ENCODE assay signal across 22 cellular contexts in genomic region chr4:34619531-34620109, GRCh38.
DNase-seq lines count a peak whose midpoint lies in the region; ATAC-seq, FAIRE-seq and TF ChIP-seq lines count a peak whose summit lies in the region.
"Had no signal": no experiment of that assay in that cellular context is flagged by ENCODE, and none has a peak within 500 bp of the region (broad histone marks: within the 10 kb centered on the region; RNA-seq: fewer than 3 reads in every experiment).

No MANE protein-coding gene starts in this region.

- H3K27me3 ChIP-seq in IMR-90 (ENCODE audit: control insufficient read depth, insufficient read depth, low read length) (no peaks in the 10 kb centered on the region), K562 (ENCODE audit: control insufficient read depth in 2 of 2, insufficient read depth in 2 of 2, low read length in 2 of 2) (no peaks in the 10 kb centered on the region)
- H3K27me3 ChIP-seq: adrenal gland, right atrium auricular region had no signal

- TF ChIP-seq CTCF in IMR-90 (conservative IDR thresholded peaks at IDR 0.05; ENCODE audit: low read depth, low read length) (no peak), K562 (IDR thresholded peaks at IDR 0.05 in 2 of 3, conservative IDR thresholded peaks at IDR 0.05 in 1 of 3; ENCODE audit: insufficient read depth in 2 of 3, low read depth in 1 of 3, low read length in 3 of 3) (no peak)

- ATAC-seq in IMR-90 (ENCODE audit: low read depth): no peak
- ATAC-seq in K562: no peak
- ATAC-seq: T-helper 17 cell had no signal

- no CpG with 5 or more reads among the region's 6 CpGs for WGBS in IMR-90 (ENCODE audit: extremely low coverage in 2 of 2, insufficient read length in 1 of 2), 2 experiments
- 2% methylated on average over 5 of the region's 6 CpGs for WGBS in K562 (ENCODE audit: insufficient coverage, low coverage, missing lambda C conversion rate)

- H3K4me1 Mint-ChIP-seq in activated CD4-positive, alpha-beta T cell treated with anti-CD3 and anti-CD28 coated beads, Interleukin-2, amount 10 ng/mL, durations not matched to agents 24 days and 14 days: no peaks in the 10 kb centered on the region
- H3K4me1 Mint-ChIP-seq: T-helper 17 cell had no signal

- no peak for TF ChIP-seq RAD21 in IMR-90 (IDR thresholded peaks at IDR 0.05; ENCODE audit: low read length)
- TF ChIP-seq RAD21 in K562 (CRISPR knock-in tag; conservative IDR thresholded peaks at IDR 0.05 in 1 of 2, IDR thresholded peaks at IDR 0.05 in 1 of 2): no peak

- H3K14ac ChIP-seq in IMR-90 (replicated peaks; ENCODE audit: low read depth, low read length): no peak overlapping the region

- no peak overlapping the region for H3K27ac ChIP-seq in IMR-90 (ENCODE audit: insufficient read depth, low read length)
- H3K27ac ChIP-seq in K562 (ENCODE audit: extremely low read depth, low read depth, low read length): no peak overlapping the region
- H3K27ac ChIP-seq: adrenal gland, right atrium auricular region had no signal

- no peak overlapping the region for H3K56ac ChIP-seq in IMR-90 (ENCODE audit: extremely low read depth, insufficient read depth, low read length)

- H3K4me2 ChIP-seq in IMR-90 (ENCODE audit: low read depth, low read length): no peak overlapping the region
- H3K4me2 ChIP-seq in K562 (ENCODE audit: insufficient read depth, low read length): no peak overlapping the region

- CTCF ChIA-PET in IMR-90 (lab: Yijun Ruan, JAX): interaction anchor here (0.5 kb wide), 1 partner anchor 80 kb away, joined by 3 read pairs; no protein-coding TSS in a partner anchor
- CTCF ChIA-PET in K562 (lab: Yijun Ruan, JAX; ENCODE audit: low intra/inter-chr PET ratio): no interaction called here

- H3K9me1 ChIP-seq in IMR-90 (ENCODE audit: insufficient read depth, low read length) (no peaks in the 10 kb centered on the region), K562 (ENCODE audit: control insufficient read depth, insufficient read depth, low read length) (no peaks in the 10 kb centered on the region)

- H2AFZ ChIP-seq in IMR-90 (replicated peaks; ENCODE audit: low read length, poor library complexity) (no peak overlapping the region), K562 (ENCODE audit: low read depth, low read length) (no peak overlapping the region)

- BruUV-seq in IMR-90 (replicated peaks; lab: Mats Ljungman, UMichigan): no TSS peak
- BruUV-seq in K562 (replicated peaks; lab: Mats Ljungman, UMichigan): no TSS peak

- dilution Hi-C loops in IMR-90 (cut with HindIII; ENCODE audit: low sequenced_read_pairs, unreplicated experiment): no loop called here

- no peak overlapping the region for H3K27ac Mint-ChIP-seq in activated CD4-positive, alpha-beta T cell treated with anti-CD3 and anti-CD28 coated beads, Interleukin-2, amount 10 ng/mL, durations not matched to agents 24 days and 14 days
- H3K27ac Mint-ChIP-seq: activated T-helper 2 cell treated with anti-CD3 and anti-CD28 coated beads, Interferon-gamma antibody, Interleukin-2, Interleukin-4, amounts not matched to agents 10 μg/mL and 5 μg/mL and 100 μg/mL, durations not matched to agents 14 hours and 24 hours and 36 hours; T-helper 17 cell had no signal

- H4K5ac ChIP-seq in IMR-90 (ENCODE audit: low read depth, low read length): no peak overlapping the region

- no peak for TF ChIP-seq POLR2A in IMR-90 (IDR thresholded peaks at IDR 0.05; ENCODE audit: low read depth, low read length)
- no peak for TF ChIP-seq POLR2A in K562 (conservative IDR thresholded peaks at IDR 0.05)
- TF ChIP-seq POLR2A in H54 (IDR thresholded peaks at IDR 0.05; ENCODE audit: low read depth, low read length): no peak

- H2BK20ac ChIP-seq in IMR-90 (ENCODE audit: low read depth, low read length): no peak overlapping the region

- no peaks in the 10 kb centered on the region for H3K27me3 Mint-ChIP-seq in activated CD4-positive, alpha-beta T cell treated with anti-CD3 and anti-CD28 coated beads, Interleukin-2, amount 10 ng/mL, durations not matched to agents 24 days and 14 days
- H3K27me3 Mint-ChIP-seq: T-helper 17 cell had no signal

- H2BK15ac ChIP-seq in IMR-90 (ENCODE audit: low read depth, low read length): no peak overlapping the region

- H4K8ac ChIP-seq in IMR-90 (ENCODE audit: low read depth in 2 of 2, low read length in 2 of 2): no peak overlapping the region

- in situ Hi-C loops in Caki2 (cut with HindIII; ENCODE audit: low pct_unique_long_range_greater_than_20kb, low sequenced_read_pairs) (no loop called here), IMR-90 (cut with MboI; ENCODE audit: low sequenced_read_pairs) (no loop called here), K562 (cut with MboI) (no loop called here)

- DNase-seq in Caki2 (ENCODE audit: low read depth) (peak; percentile 13), IMR-90 (no peak), K562 (ENCODE audit: extremely low read depth in 1 of 4, low spot score in 3 of 4) (no peak), left kidney (ENCODE audit: low read depth, low spot score) (peak; percentile 74), H54 (ENCODE audit: insufficient read length, low spot score) (no peak), SKM-1 (lab: John Stamatoyannopoulos, UW; ENCODE audit: unreplicated experiment) (no peak)
- no peak for DNase-seq in activated CD4-positive, alpha-beta T cell treated with anti-CD3 and anti-CD28 coated beads, Interleukin-2, amount 10 ng/mL, durations not matched to agents 24 days and 14 days
- no peak for DNase-seq in activated T-cell treated with anti-CD3 and anti-CD28 coated beads, Interleukin-2, amount 50 U/mL, for 48 hours
- DNase-seq: activated CD4-positive, CD25-positive, alpha-beta regulatory T cell; activated CD8-positive, alpha-beta memory T cell treated with anti-CD3 and anti-CD28 coated beads for 24 hours; adrenal gland; GDM1; GOT3; NCI-H187 treated with DMSO at 0.1 percent for 48 hours; NCI-H69; stimulated activated CD4-positive, alpha-beta T cell treated with anti-CD3 and anti-CD28 coated beads, Interleukin-2, amount 100 ng/mL, for 24 hours; substantia nigra; T-helper 17 cell had no signal

- H3K4me3 Mint-ChIP-seq in activated CD4-positive, alpha-beta T cell treated with anti-CD3 and anti-CD28 coated beads, Interleukin-2, amount 10 ng/mL, durations not matched to agents 24 days and 14 days: no peak overlapping the region
- H3K4me3 Mint-ChIP-seq: T-helper 17 cell had no signal

- no peaks in the 10 kb centered on the region for H3K36me3 Mint-ChIP-seq in activated CD4-positive, alpha-beta T cell treated with anti-CD3 and anti-CD28 coated beads, Interleukin-2, amount 10 ng/mL, durations not matched to agents 24 days and 14 days (ENCODE audit: low read depth)

- no peak overlapping the region for H3K4ac ChIP-seq in IMR-90 (ENCODE audit: low read depth, low read length)

- H2BK5ac ChIP-seq in IMR-90 (ENCODE audit: low read depth, low read length, poor library complexity, severe bottlenecking): no peak overlapping the region

- no peak overlapping the region for H2AK5ac ChIP-seq in IMR-90 (ENCODE audit: low read depth, low read length)

- H2BK120ac ChIP-seq in IMR-90 (ENCODE audit: low read depth, low read length): no peak overlapping the region

- H2AK9ac ChIP-seq in IMR-90 (replicated peaks; ENCODE audit: low read depth, low read length, poor library complexity): no peak overlapping the region

- no peak overlapping the region for H3K18ac ChIP-seq in IMR-90 (ENCODE audit: low read depth, low read length)

- H3K9me3 Mint-ChIP-seq in activated CD4-positive, alpha-beta T cell treated with anti-CD3 and anti-CD28 coated beads, Interleukin-2, amount 10 ng/mL, durations not matched to agents 24 days and 14 days: no peaks in the 10 kb centered on the region

- FAIRE-seq in K562 (lab: Jason Lieb, UNC) (no peak), H54 (lab: Jason Lieb, UNC) (no peak)
- FAIRE-seq: endometrium, GM12891 had no signal

- no peaks in the 10 kb centered on the region for H4K20me1 ChIP-seq in IMR-90 (ENCODE audit: insufficient read depth, low read length)
- no peaks in the 10 kb centered on the region for H4K20me1 ChIP-seq in K562 (replicated peaks; ENCODE audit: control insufficient read depth, insufficient read depth, low read length)

- intact Hi-C loops in IMR-90 (cut with micrococcal nuclease) (no loop called here), K562 (cut with micrococcal nuclease) (no loop called here)
- intact Hi-C loops in activated CD4-positive, alpha-beta T cell treated with anti-CD3 and anti-CD28 coated beads, Interleukin-2, amount 10 ng/mL, durations not matched to agents 24 days and 14 days (cut with micrococcal nuclease): no loop called here

- POLR2A ChIA-PET in IMR-90 (lab: Charles Lee; ENCODE audit: unreplicated experiment): no interaction called here
- POLR2A ChIA-PET in K562 (lab: Yijun Ruan, JAX): no interaction called here

- H3K36me3 ChIP-seq in IMR-90 (ENCODE audit: control insufficient read depth, insufficient read depth, low read length): no peaks in the 10 kb centered on the region
- H3K36me3 ChIP-seq in K562 (ENCODE audit: control insufficient read depth, insufficient read depth, low read length): no peaks in the 10 kb centered on the region
- H3K36me3 ChIP-seq: adrenal gland, right atrium auricular region had no signal

- H3K9me3 ChIP-seq in IMR-90 (ENCODE audit: control insufficient read depth, insufficient read depth, low read length): 0 out of 2 replicates have a peak, but pooled peaks cover 2% of the 10 kb centered on the region
- no peaks in the 10 kb centered on the region for H3K9me3 ChIP-seq in K562 (replicated peaks; ENCODE audit: control insufficient read depth, insufficient read depth, low read depth, low read length)
- H3K9me3 ChIP-seq: adrenal gland, right atrium auricular region had no signal

- H3K9ac ChIP-seq in IMR-90 (ENCODE audit: low read depth, low read length): no peak overlapping the region
- no peak overlapping the region for H3K9ac ChIP-seq in K562 (ENCODE audit: insufficient read depth in 1 of 2, low read depth in 2 of 2, low read length in 2 of 2)

- no peaks in the 10 kb centered on the region for H3K79me1 ChIP-seq in IMR-90 (ENCODE audit: low read depth in 1 of 2, low read length in 2 of 2)

- H4K91ac ChIP-seq in IMR-90 (ENCODE audit: insufficient read depth, low read depth, low read length): no peak overlapping the region

- H3K23ac ChIP-seq in IMR-90 (ENCODE audit: low read depth, low read length): no peak overlapping the region

- TF ChIP-seq EP300 in K562 (IDR thresholded peaks at IDR 0.05; ENCODE audit: low read length): no peak

- H3K4me3 ChIP-seq in IMR-90 (ENCODE audit: insufficient read depth, low read depth, low read length) (no peak overlapping the region), K562 (no peak overlapping the region)
- H3K4me3 ChIP-seq: adrenal gland, right atrium auricular region had no signal

- H3K79me2 ChIP-seq in K562 (ENCODE audit: control insufficient read depth, insufficient read depth, low read length): no peaks in the 10 kb centered on the region

- no peaks in the 10 kb centered on the region for H3K4me1 ChIP-seq in IMR-90 (ENCODE audit: control insufficient read depth, insufficient read depth, low read length)
- H3K4me1 ChIP-seq in K562 (replicated peaks in 1 of 2; ENCODE audit: control insufficient read depth in 2 of 2, insufficient read depth in 2 of 2, low read length in 2 of 2): no peaks in the 10 kb centered on the region
- H3K4me1 ChIP-seq: adrenal gland, right atrium auricular region had no signal

TF ChIP-seq in IMR-90, 13 proteins besides CTCF, POLR2A, EP300 and RAD21 (continues in another document):
- TF ChIP-seq MAFK (IDR thresholded peaks at IDR 0.05; ENCODE audit: low read depth, low read length): peak; percentile 89

TF ChIP-seq in K562, 482 proteins besides CTCF, POLR2A, EP300 and RAD21 (continues in another document):
- no peak for TF ChIP-seq TCF7 (IDR thresholded peaks at IDR 0.05; ENCODE audit: borderline replicate concordance)

Comparison
In these comparisons a context has a peak if more than half of its experiments do, and no peak if none do; other contexts are left out.
1. DNase-seq: peak in Caki2 (single experiment) and left kidney (single experiment); none in IMR-90 (single experiment), K562 (0 of 4), activated CD4-positive, alpha-beta T cell treated with anti-CD3 and anti-CD28 coated beads, Interleukin-2, amount 10 ng/mL, durations not matched to agents 24 days and 14 days (single experiment), activated T-cell treated with anti-CD3 and anti-CD28 coated beads, Interleukin-2, amount 50 U/mL, for 48 hours (0 of 2), H54 (single experiment) and SKM-1 (single experiment).